In the genomic region with DNA sequence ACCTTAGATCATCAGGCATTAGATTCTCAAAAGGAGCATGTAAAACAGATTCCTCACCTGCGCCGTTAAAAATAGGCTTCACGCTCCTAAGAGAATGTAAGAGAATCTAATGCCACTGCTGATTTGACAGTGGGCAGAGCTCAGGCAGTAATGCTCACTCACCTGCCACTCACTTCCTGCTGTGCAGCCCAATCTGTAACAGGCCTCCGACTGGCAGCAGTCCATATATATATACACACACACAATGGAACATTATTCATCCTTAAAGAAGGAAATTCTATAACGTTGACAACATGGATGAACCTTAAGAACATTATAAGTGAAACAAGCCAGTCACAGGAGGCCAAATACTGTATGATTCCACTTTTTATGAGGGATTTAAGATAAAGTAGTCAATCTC, we compare ENCODE assay signal across 20 cellular contexts. TPM values are rescaled to one million over a fixed set of nuclear protein-coding genes. Genes with fewer than 3 reads are reported as not detected.
DNase-seq lines count a peak whose midpoint lies in the region; ATAC-seq and TF ChIP-seq lines count a peak whose summit lies in the region.
"Had no signal": no experiment of that assay in that cellular context is flagged by ENCODE, and none has a peak within 500 bp of the region (broad histone marks: within the 10 kb centered on the region; RNA-seq: fewer than 3 reads in every experiment).

No MANE protein-coding gene starts in this region.

- ATAC-seq in mucosa of descending colon (peak; percentile 60), GM21360 (IDR thresholded peaks at IDR 0.05; ENCODE audit: unreplicated experiment) (no peak)
- ATAC-seq: left cardiac atrium, T-helper 17 cell had no signal

- intact Hi-C loops in mucosa of descending colon (cut with DNase I, micrococcal nuclease) = no loop called here

- H3K4me1 ChIP-seq in mucosa of descending colon (ENCODE audit: low read depth) = no peaks in the 10 kb centered on the region
- H3K4me1 ChIP-seq: SJCRH30 had no signal

- no peaks in the 10 kb centered on the region for H3K36me3 ChIP-seq in mucosa of descending colon (ENCODE audit: low read depth)
- H3K36me3 ChIP-seq: SJCRH30 had no signal

- H3K4me3 ChIP-seq in GM12865 (ENCODE audit: low read depth, low read length) (no peak overlapping the region), mucosa of descending colon (no peak overlapping the region)
- H3K4me3 ChIP-seq: esophagus squamous epithelium, PC-9, SJCRH30 had no signal

- TF ChIP-seq CTCF in C4-2B (conservative IDR thresholded peaks at IDR 0.05) (no peak), GM12865 (IDR thresholded peaks at IDR 0.05; ENCODE audit: insufficient read depth, low read depth, low read length, missing control alignments) (no peak), mucosa of descending colon (IDR thresholded peaks at IDR 0.05) (no peak)

- peak overlapping the region; percentile 1; the same call in 1 of the 2 replicates for H3K27ac ChIP-seq in C4-2B
- H3K27ac ChIP-seq: PC-9, SJCRH30 had no signal

- DNase-seq in GM12865 (ENCODE audit: low read depth) = peak; percentile 32
- DNase-seq in RKO (ENCODE audit: low spot score) = peak; percentile 21
- DNase-seq in mucosa of descending colon = no peak
- no peak for DNase-seq in activated CD8-positive, alpha-beta memory T cell treated with anti-CD3 and anti-CD28 coated beads, Interleukin-2, amount 50 U/mL, for 48 hours
- DNase-seq in GF-D8 (lab: John Stamatoyannopoulos, UW) = no peak
- DNase-seq: activated CD4-positive, CD25-positive, alpha-beta regulatory T cell; activated CD8-positive, alpha-beta memory T cell treated with anti-CD3 and anti-CD28 coated beads for 24 hours; activated effector memory CD4-positive, alpha-beta T cell treated with Interleukin-2 at 50 U/mL for 16 hours; DND-41; effector CD4-positive, alpha-beta T cell; esophagus squamous epithelium; left cardiac atrium; NCI-H1417; NCI-H2171; NCI-H69; PC-9; SJCRH30; T-helper 17 cell had no signal

- H3K9me3 ChIP-seq in mucosa of descending colon = no peaks in the 10 kb centered on the region
- H3K9me3 ChIP-seq: esophagus squamous epithelium had no signal

RNA-seq across cellular contexts. Expression of a gene that starts 24.5 kb away (rescaled TPM):
- 10 to 100 TPM; 39.8 to 79.5 (median 42.6) TPM for total RNA-seq in mucosa of descending colon

Comparison
In these comparisons a context has a peak if more than half of its experiments do, and no peak if none do; other contexts are left out.
1. DNase-seq: peak in GM12865 (single experiment) and RKO (single experiment); none in mucosa of descending colon (0 of 3), activated CD8-positive, alpha-beta memory T cell treated with anti-CD3 and anti-CD28 coated beads, Interleukin-2, amount 50 U/mL, for 48 hours (single experiment) and GF-D8 (single experiment).